Comparison of ENCODE assay signal across 1 cellular context in the genomic region with DNA sequence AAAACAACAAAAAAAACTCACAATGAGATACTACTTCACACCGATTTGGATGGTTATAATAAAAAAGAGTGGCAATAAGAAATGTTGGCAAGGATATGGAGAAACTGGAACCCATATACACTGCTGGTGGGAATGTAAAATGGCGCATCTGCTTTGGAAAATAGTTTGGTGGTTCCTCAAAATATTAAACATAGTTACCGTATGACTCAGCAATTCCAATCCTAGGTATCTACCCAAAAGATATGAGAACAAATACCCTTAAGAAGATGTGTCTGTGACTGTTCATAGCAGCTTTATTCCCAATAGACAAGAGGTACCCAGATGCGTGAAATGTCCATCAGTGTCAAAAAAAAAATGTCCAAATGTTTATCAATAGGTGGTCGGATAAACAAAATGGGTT.
TF ChIP-seq lines count a peak whose summit lies in the region.

No MANE protein-coding gene starts in this region.

TF ChIP-seq in IMR-90, 13 proteins besides CTCF, POLR2A, EP300 and RAD21 (continued from another document):
- peak; percentile 83 for TF ChIP-seq NFE2L2 (IDR thresholded peaks at IDR 0.05; ENCODE audit: low read depth, low read length)
TF ChIP-seq in IMR-90: peak in this region for 1.
